Comparison of ENCODE assay signal across 1 cellular context in the genomic region with DNA sequence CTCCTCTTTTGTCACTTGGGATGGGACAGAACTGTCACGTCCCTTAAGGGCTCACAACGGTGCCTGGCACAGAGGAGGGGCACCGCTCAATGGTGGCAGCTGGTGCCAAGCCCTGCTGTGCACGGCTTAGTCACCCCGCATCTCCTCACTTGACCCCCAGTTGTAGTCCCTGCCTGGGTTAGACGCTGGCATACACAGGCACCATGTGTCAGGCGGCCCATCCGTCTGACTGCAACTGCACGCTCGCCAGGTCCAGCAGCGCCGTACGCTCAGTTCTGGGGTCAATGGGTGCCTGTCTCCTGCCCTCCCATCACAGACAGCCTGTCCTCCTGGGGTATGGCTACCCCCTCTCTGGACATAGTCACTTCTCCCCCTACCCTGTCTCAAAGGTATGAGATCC.
TF ChIP-seq lines count a peak whose summit lies in the region.

No MANE protein-coding gene starts in this region.

TF ChIP-seq in IMR-90, 13 proteins besides CTCF, POLR2A, EP300 and RAD21:
- no peak for TF ChIP-seq FOS (IDR thresholded peaks at IDR 0.05; ENCODE audit: low read depth, low read length)
- TF ChIP-seq CHD1 (IDR thresholded peaks at IDR 0.05; ENCODE audit: low read depth, low read length) = no peak
- TF ChIP-seq MAFK (IDR thresholded peaks at IDR 0.05; ENCODE audit: low read depth, low read length) = no peak
- no peak for TF ChIP-seq RFX5 (IDR thresholded peaks at IDR 0.05; ENCODE audit: low read depth, low read length)
- no peak for TF ChIP-seq ELK1 (IDR thresholded peaks at IDR 0.05; ENCODE audit: borderline replicate concordance, low read depth, low read length)
- no peak for TF ChIP-seq SMC3 (IDR thresholded peaks at IDR 0.05; ENCODE audit: low read depth, low read length)
- TF ChIP-seq MXI1 (IDR thresholded peaks at IDR 0.05; ENCODE audit: borderline replicate concordance, low read depth, low read length) = no peak
- TF ChIP-seq, protein P1, sequence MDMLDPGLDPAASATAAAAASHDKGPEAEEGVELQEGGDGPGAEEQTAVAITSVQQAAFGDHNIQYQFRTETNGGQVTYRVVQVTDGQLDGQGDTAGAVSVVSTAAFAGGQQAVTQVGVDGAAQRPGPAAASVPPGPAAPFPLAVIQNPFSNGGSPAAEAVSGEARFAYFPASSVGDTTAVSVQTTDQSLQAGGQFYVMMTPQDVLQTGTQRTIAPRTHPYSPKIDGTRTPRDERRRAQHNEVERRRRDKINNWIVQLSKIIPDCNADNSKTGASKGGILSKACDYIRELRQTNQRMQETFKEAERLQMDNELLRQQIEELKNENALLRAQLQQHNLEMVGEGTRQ (IDR thresholded peaks at IDR 0.05; ENCODE audit: low read depth, low read length) = no peak
- no peak for TF ChIP-seq NFE2L2 (IDR thresholded peaks at IDR 0.05; ENCODE audit: low read depth, low read length)
- TF ChIP-seq MAZ (IDR thresholded peaks at IDR 0.05; ENCODE audit: borderline replicate concordance, low read depth, low read length) = no peak
- no peak for TF ChIP-seq BHLHE40 (IDR thresholded peaks at IDR 0.05; ENCODE audit: low read depth, low read length)
- no peak for TF ChIP-seq RCOR1 (IDR thresholded peaks at IDR 0.05; ENCODE audit: insufficient replicate concordance, low read length)
- TF ChIP-seq CEBPB (IDR thresholded peaks at IDR 0.05; ENCODE audit: low read depth, low read length) = no peak
